In the genomic region with DNA sequence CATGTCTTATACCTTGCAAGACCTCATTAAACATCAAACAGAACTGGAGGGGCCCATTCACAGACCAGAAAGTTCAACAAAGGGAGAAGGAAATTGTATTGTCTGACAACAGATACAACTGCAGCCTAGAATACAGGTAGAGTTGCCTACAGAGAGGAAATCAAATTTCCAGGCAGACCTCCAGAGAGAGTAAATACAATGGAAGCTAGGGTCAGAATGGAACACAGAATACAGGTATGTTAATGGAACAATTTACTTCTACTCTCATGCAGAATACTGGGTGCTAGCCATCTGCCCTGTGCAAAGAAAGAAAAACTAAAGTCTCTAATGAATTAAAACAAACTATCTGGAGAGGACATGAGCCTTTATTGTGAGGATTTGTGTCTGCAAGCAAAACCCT, we compare ENCODE assay signal across 8 cellular contexts. TPM values are rescaled to one million over a fixed set of nuclear protein-coding genes. Genes with fewer than 3 reads are reported as not detected.
"Had no signal": no experiment of that assay in that cellular context is flagged by ENCODE, and none has a peak within 500 bp of the region (broad histone marks: within the 10 kb centered on the region; RNA-seq: fewer than 3 reads in every experiment).

No MANE protein-coding gene starts in this region.

- H3K9me3 ChIP-seq: HAP-1 had no signal

- H2AFZ ChIP-seq: GM23248 had no signal

- H3K9ac ChIP-seq: GM23248 had no signal

- H3K36me3 ChIP-seq: HAP-1 had no signal

- H3K27ac Mint-ChIP-seq: HFFc6 had no signal

- H3K4me1 ChIP-seq: HAP-1 had no signal

- H3K27ac ChIP-seq: GM23248, HL-60 had no signal

- ATAC-seq: HCT116, K562 had no signal

- H3K4me3 ChIP-seq: GM23248, HAP-1, K562 had no signal

- H3K4me3 Mint-ChIP-seq: HFFc6 had no signal

- DNase-seq: GM23248, HFFc6, IMR-90, KG1 had no signal

RNA-seq across cellular contexts. Expression of a gene that starts 31.6 kb away (rescaled TPM):
- total RNA-seq: HFFc6, IMR-90, K562 had no signal
- polyA plus RNA-seq: IMR-90, K562 had no signal
